In the genomic region with DNA sequence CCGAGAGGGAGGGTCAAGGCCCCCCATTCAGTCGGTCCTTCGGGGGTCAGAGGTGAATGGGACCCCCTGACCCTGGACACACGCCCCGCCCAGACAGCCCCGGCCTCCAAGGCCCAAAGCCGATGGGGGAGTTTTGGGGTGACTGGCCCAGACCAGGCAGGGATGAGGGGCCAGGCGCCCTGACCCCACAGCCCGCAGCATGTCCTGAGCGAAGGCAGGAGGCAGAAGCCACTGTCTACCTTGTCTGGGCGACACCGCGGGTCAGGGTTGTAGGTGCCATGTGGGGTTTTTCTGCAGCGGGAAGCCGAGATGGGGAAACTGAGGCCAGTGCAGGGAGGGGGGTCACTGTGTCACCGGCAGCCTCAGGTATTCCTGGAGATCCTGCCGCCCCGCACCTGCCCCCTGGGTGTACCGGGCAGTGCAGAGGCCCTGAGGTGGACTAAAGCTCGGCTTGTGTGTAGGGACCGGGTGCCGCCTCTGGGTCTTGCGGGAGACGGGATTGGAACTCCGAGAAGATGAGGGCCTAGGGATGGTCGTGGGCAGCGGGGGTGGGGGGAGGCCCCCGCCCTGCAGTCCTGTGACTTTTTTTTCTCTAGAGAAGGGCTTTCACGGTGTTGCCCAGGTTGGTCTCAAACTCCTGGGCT, we compare ENCODE assay signal across 15 cellular contexts. TPM values are rescaled to one million over a fixed set of nuclear protein-coding genes. Genes with fewer than 3 reads are reported as not detected.
DNase-seq lines count a peak whose midpoint lies in the region; ATAC-seq and TF ChIP-seq lines count a peak whose summit lies in the region.
"Had no signal": no experiment of that assay in that cellular context is flagged by ENCODE, and none has a peak within 500 bp of the region (broad histone marks: within the 10 kb centered on the region; RNA-seq: fewer than 3 reads in every experiment).

No MANE protein-coding gene starts in this region.

- POLR2A ChIA-PET in AG04450 (lab: Yijun Ruan, JAX) (interaction anchor here (1.3 to 2.3 kb wide), 2 partner anchors 27 to 50 kb away, joined by 4 to 11 read pairs; partner anchors contain the start of gene WDR18), PC-3 (lab: Charles Lee; ENCODE audit: unreplicated experiment) (no interaction called here)

- no peaks in the 10 kb centered on the region for H4K20me1 ChIP-seq in PC-3 (ENCODE audit: low read length)

- H3K27ac ChIP-seq in AG04450 (ENCODE audit: low read depth, low read length), result peak overlapping the region; percentile 91
- H3K27ac ChIP-seq in PC-3 (ENCODE audit: low read length), result no peak overlapping the region
- no peak overlapping the region for H3K27ac ChIP-seq in right cardiac atrium (ENCODE audit: low read length)
- H3K27ac ChIP-seq in sigmoid colon, result peak overlapping the region; percentile 72 to 89 (median 79)

- H3K4me3 ChIP-seq in AG04450 (ENCODE audit: low read depth, low read length) (no peak overlapping the region), PC-3 (ENCODE audit: low read length) (no peak overlapping the region), right cardiac atrium (ENCODE audit: low read length) (no peak overlapping the region), sigmoid colon (peak overlapping the region in 1 of 4 donors; percentile 8)

- H3K79me2 ChIP-seq in PC-3 (ENCODE audit: low read length), result no peaks in the 10 kb centered on the region

- intact Hi-C loops in PC-3 (cut with micrococcal nuclease), result no loop called here
- intact Hi-C loops in right cardiac atrium (cut with DNase I), result no loop called here
- intact Hi-C loops in sigmoid colon (cut with DNase I), result no loop called here
- intact Hi-C loops in posterior vena cava (cut with DNase I), result no loop called here

- CTCF ChIA-PET in AG04450 (lab: Charles Lee), result interaction anchor here (0.5 kb wide), 1 partner anchor 164 kb away, joined by 4 read pairs; no protein-coding TSS in a partner anchor
- CTCF ChIA-PET in PC-3 (lab: Charles Lee), result no interaction called here

- peaks cover 7% of the 10 kb centered on the region; the same call in 1 of the 2 replicates for H3K9me3 ChIP-seq in AG04450 (ENCODE audit: control insufficient read depth, insufficient read depth, low read length)
- H3K9me3 ChIP-seq in PC-3 (ENCODE audit: low read length), result no peaks in the 10 kb centered on the region
- H3K9me3 ChIP-seq in right cardiac atrium (ENCODE audit: control insufficient read depth, low read length), result no peaks in the 10 kb centered on the region
- no peaks in the 10 kb centered on the region for H3K9me3 ChIP-seq in sigmoid colon

- no peak overlapping the region for H2AFZ ChIP-seq in PC-3 (ENCODE audit: low read length)

- H3K9ac ChIP-seq in PC-3 (ENCODE audit: low read length), result no peak overlapping the region

- no TSS peak for BruUV-seq in PC-3 (replicated peaks; lab: Mats Ljungman, UMichigan)

- H3F3A ChIP-seq in PC-3 (ENCODE audit: low read length, unreplicated experiment), result no peaks in the 10 kb centered on the region

- no peaks in the 10 kb centered on the region for H3K9me2 ChIP-seq in PC-3 (replicated peaks; ENCODE audit: low read length)

- ATAC-seq in PC-3 (peak; percentile 9; the same call in 1 of the 2 replicates), right cardiac atrium (peak; percentile 2 to 3), HG03460 (IDR thresholded peaks at IDR 0.05; ENCODE audit: unreplicated experiment) (no peak)
- ATAC-seq: activated T-helper 17 cell treated with anti-CD3 and anti-CD28 coated beads, Interleukin-2, amount 50 U/mL, for 72 hours had no signal

- no peak for DNase-seq in AG04450 (ENCODE audit: low read depth, low spot score)
- no peak for DNase-seq in PC-3
- no peak for DNase-seq in right cardiac atrium
- DNase-seq in sigmoid colon, result no peak
- DNase-seq in putamen (ENCODE audit: low spot score), result no peak
- DNase-seq in posterior vena cava (ENCODE audit: low spot score), result no peak
- no peak for DNase-seq in SIG-M5 (lab: John Stamatoyannopoulos, UW)
- DNase-seq: activated CD4-positive, alpha-beta T cell treated with anti-CD3 and anti-CD28 coated beads for 1 hour; central memory CD4-positive, alpha-beta T cell had no signal

- 77% methylated on average over 29 of the region's 29 CpGs for WGBS in right cardiac atrium
- 57 to 80% methylated on average over 29 of the region's 29 CpGs for WGBS in sigmoid colon, 2 donors

- H3K36me3 ChIP-seq in PC-3 (ENCODE audit: low read depth, low read length) (no peaks in the 10 kb centered on the region), sigmoid colon (peaks cover 0 to 6% (median 0%) of the 10 kb centered on the region in 4 donors)

- H3K4me1 ChIP-seq in PC-3 (ENCODE audit: insufficient read depth, low read length) (peaks cover 11% of the 10 kb centered on the region; the same call in 1 of the 2 replicates), right cardiac atrium (ENCODE audit: control insufficient read depth, insufficient read depth, low read length) (peaks cover 4% of the 10 kb centered on the region), sigmoid colon (peaks cover 0 to 38% (median 35%) of the 10 kb centered on the region in 4 donors)

- TF ChIP-seq POLR2A in sigmoid colon (IDR thresholded peaks at IDR 0.05), result no peak

- H3K4me2 ChIP-seq in PC-3 (ENCODE audit: low read length), result peak overlapping the region; percentile 37; the same call in 1 of the 2 replicates

- H3K27me3 ChIP-seq in AG04450 (ENCODE audit: control insufficient read depth, insufficient read depth, low read length) (no peaks in the 10 kb centered on the region), PC-3 (ENCODE audit: low read length) (no peaks in the 10 kb centered on the region), right cardiac atrium (ENCODE audit: control insufficient read depth, insufficient read depth) (no peaks in the 10 kb centered on the region), sigmoid colon (no peaks in the 10 kb centered on the region)

- no peak for TF ChIP-seq EP300 in sigmoid colon (IDR thresholded peaks at IDR 0.05)

- no peak for TF ChIP-seq CTCF in AG04450 (IDR thresholded peaks at IDR 0.05; ENCODE audit: low read depth, low read length)
- TF ChIP-seq CTCF in PC-3 (conservative IDR thresholded peaks at IDR 0.05; ENCODE audit: low read depth, low read length), result no peak
- TF ChIP-seq CTCF in sigmoid colon (IDR thresholded peaks at IDR 0.05), result no peak

RNA-seq across cellular contexts. Expression of gene ARID3A, which starts 8.5 kb away (rescaled TPM):
- polyA plus RNA-seq in AG04450 (2011; rRNA removed), result 7.6 and 12.2 TPM in 2 replicates
- polyA minus RNA-seq in AG04450 (2011; rRNA and poly(A)+ RNA removed), result 29.7 and 32.4 TPM in 2 replicates
- 5.6 and 13.9 TPM in 2 replicates for total RNA-seq in PC-3 (2014; rRNA removed)
- total RNA-seq in right cardiac atrium, result 1 to 10 TPM; 4.2 to 6.2 (median 5.6) TPM
- polyA plus RNA-seq in right cardiac atrium, result 3.3 TPM
- 10 to 100 TPM in 1 of 4 donors, 1 to 10 TPM in 3; 3.1 to 11.6 (median 4.3) TPM for total RNA-seq in sigmoid colon
- 1 to 10 TPM; 1.4 to 6.0 (median 1.8) TPM for polyA plus RNA-seq in sigmoid colon
- 1 to 10 TPM; 6.3 to 10.0 TPM for total RNA-seq in posterior vena cava

RNA-seq across cellular contexts. Expression of gene KISS1R, which starts 17.2 kb away (rescaled TPM):
- polyA plus RNA-seq in AG04450 (2011; rRNA removed) (not detected in 2 replicates), right cardiac atrium (not detected), sigmoid colon (under 1 TPM in 1 of 3 donors, not detected in 2; 0.13 TPM)
- polyA minus RNA-seq in AG04450 (2011; rRNA and poly(A)+ RNA removed), result not detected in 2 replicates
- total RNA-seq in PC-3 (2014; rRNA removed) (1.2 and 3.9 TPM in 2 replicates), right cardiac atrium (not detected), sigmoid colon (not detected), posterior vena cava (not detected)
- total RNA-seq: HT1080, ureter had no signal
- polyA plus RNA-seq: BJ had no signal

RNA-seq across cellular contexts. Expression of gene R3HDM4, which starts 21.3 kb away (rescaled TPM):
- polyA plus RNA-seq in AG04450 (2011; rRNA removed) (24.0 and 30.9 TPM in 2 replicates), right cardiac atrium (25.8 TPM), sigmoid colon (10 to 100 TPM; 30.5 to 85.3 (median 33.0) TPM)
- polyA minus RNA-seq in AG04450 (2011; rRNA and poly(A)+ RNA removed), result 16.4 and 20.4 TPM in 2 replicates
- total RNA-seq in PC-3 (2014; rRNA removed) (34.0 and 44.9 TPM in 2 replicates), right cardiac atrium (10 to 100 TPM; 18.6 to 31.2 (median 21.2) TPM), sigmoid colon (10 to 100 TPM; 21.4 to 37.2 (median 27.7) TPM), posterior vena cava (10 to 100 TPM; 36.2 to 41.5 TPM)

RNA-seq across cellular contexts. Expression of gene RNU6-9, which starts 41.0 kb away (rescaled TPM):
- polyA plus RNA-seq in AG04450 (2011; rRNA removed) (not detected in 2 replicates), right cardiac atrium (not detected), sigmoid colon (not detected)
- polyA minus RNA-seq in AG04450 (2011; rRNA and poly(A)+ RNA removed), result under 0.01 TPM in 1 of 2 replicates, not detected in the other
- total RNA-seq in PC-3 (2014; rRNA removed) (not detected in 2 replicates), right cardiac atrium (not detected), sigmoid colon (not detected), posterior vena cava (not detected)
- total RNA-seq: activated T-helper 17 cell treated with anti-CD3 and anti-CD28 coated beads, Interleukin-2, amount 50 U/mL, for 72 hours; HT1080; omental fat pad; ureter had no signal
- polyA plus RNA-seq: BJ had no signal

RNA-seq across cellular contexts. Expression of gene MED16, which starts 41.3 kb away (rescaled TPM):
- 22.7 and 31.7 TPM in 2 replicates for polyA plus RNA-seq in AG04450 (2011; rRNA removed)
- polyA minus RNA-seq in AG04450 (2011; rRNA and poly(A)+ RNA removed), result 22.3 and 29.1 TPM in 2 replicates
- total RNA-seq in PC-3 (2014; rRNA removed), result 25.9 and 41.6 TPM in 2 replicates
- total RNA-seq in right cardiac atrium, result 10 to 100 TPM; 23.9 to 28.4 (median 25.4) TPM
- 21.3 TPM for polyA plus RNA-seq in right cardiac atrium
- total RNA-seq in sigmoid colon, result 10 to 100 TPM; 22.4 to 33.2 (median 25.6) TPM
- polyA plus RNA-seq in sigmoid colon, result 10 to 100 TPM; 36.1 to 62.5 (median 51.7) TPM
- 10 to 100 TPM; 29.4 to 33.6 TPM for total RNA-seq in posterior vena cava

Comparison
In these comparisons a context has a peak if more than half of its experiments do, and no peak if none do; other contexts are left out.
1. H3K27ac ChIP-seq: peak in AG04450 (single experiment) and sigmoid colon (4 of 4); none in PC-3 (single experiment) and right cardiac atrium (single experiment).